ENCODE assay signal across 28 cellular contexts in genomic region chr14:95689441-95689840, GRCh38. TPM values are rescaled to one million over a fixed set of nuclear protein-coding genes. Genes with fewer than 3 reads are reported as not detected.
DNase-seq lines count a peak whose midpoint lies in the region; ATAC-seq and TF ChIP-seq lines count a peak whose summit lies in the region.
"Had no signal": no experiment of that assay in that cellular context is flagged by ENCODE, and none has a peak within 500 bp of the region (broad histone marks: within the 10 kb centered on the region; RNA-seq: fewer than 3 reads in every experiment).

No MANE protein-coding gene starts in this region.

- H3K9me3 ChIP-seq in OCI-LY7 (ENCODE audit: low read length) (no peaks in the 10 kb centered on the region), neural progenitor cell (ENCODE audit: low read depth) (no peaks in the 10 kb centered on the region), psoas muscle (no peaks in the 10 kb centered on the region), stomach (no peaks in the 10 kb centered on the region)
- H3K9me3 ChIP-seq: BE2C, BLaER1, Caco-2 had no signal

- POLR2A ChIA-PET in MCF 10A (lab: Yijun Ruan, JAX) = no interaction called here
- POLR2A ChIA-PET in OCI-LY7 (lab: Charles Lee) = interaction anchor here (0.8 to 12.5 kb wide), 6 partner anchors 9 to 77 kb away, joined by 3 to 235 read pairs (median 3); no protein-coding TSS in a partner anchor

- H3K27ac Mint-ChIP-seq in MCF 10A (ENCODE audit: low read depth, unreplicated experiment) (no peak overlapping the region), neural progenitor cell (no peak overlapping the region)
- no peak overlapping the region for H3K27ac Mint-ChIP-seq in activated T-helper 2 cell treated with anti-CD3 and anti-CD28 coated beads, Interferon-gamma antibody, Interleukin-2, Interleukin-4, amounts not matched to agents 10 μg/mL and 5 μg/mL and 100 μg/mL, durations not matched to agents 14 hours and 24 hours and 36 hours
- H3K27ac Mint-ChIP-seq: CD14-positive monocyte; CD4-positive, alpha-beta memory T cell; CD4-positive, CD25-positive, alpha-beta regulatory T cell had no signal

- H3K27me3 ChIP-seq in neural progenitor cell (no peaks in the 10 kb centered on the region), psoas muscle (ENCODE audit: insufficient read depth in 3 of 3, low read length in 2 of 3) (peaks cover 0 to 6% (median 3%) of the 10 kb centered on the region in 3 donors), stomach (peaks cover 0 to 66% (median 5%) of the 10 kb centered on the region in 3 donors)
- H3K27me3 ChIP-seq: BLaER1 had no signal

- peak overlapping the region; percentile 23; the same call in 1 of the 2 replicates for H3K4me2 ChIP-seq in OCI-LY7 (ENCODE audit: low read length)
- H3K4me2 ChIP-seq in neural progenitor cell = no peak overlapping the region
- H3K4me2 ChIP-seq: BLaER1 had no signal

- intact Hi-C loops in MCF 10A (cut with micrococcal nuclease) = no loop called here
- intact Hi-C loops in OCI-LY7 (cut with micrococcal nuclease; ENCODE audit: unreplicated experiment) = no loop called here
- intact Hi-C loops in psoas muscle (cut with DNase I) = no loop called here
- intact Hi-C loops in stomach (cut with DNase I; ENCODE audit: low total_unique reads) = loop anchor here (10.0 kb wide), 1 partner anchor 75 kb away; no protein-coding TSS in a partner anchor
- intact Hi-C loops in activated T-helper 2 cell treated with anti-CD3 and anti-CD28 coated beads, Interferon-gamma antibody, Interleukin-2, Interleukin-4, amounts not matched to agents 10 μg/mL and 5 μg/mL and 100 μg/mL, durations not matched to agents 14 hours and 24 hours and 36 hours (cut with micrococcal nuclease) = no loop called here

- TF ChIP-seq EP300 in stomach (IDR thresholded peaks at IDR 0.05) = no peak

- H4K20me1 ChIP-seq in OCI-LY7 (ENCODE audit: insufficient read depth, low read length) (no peaks in the 10 kb centered on the region), neural progenitor cell (ENCODE audit: low read depth) (no peaks in the 10 kb centered on the region)
- H4K20me1 ChIP-seq: BLaER1 had no signal

- peaks cover 49% of the 10 kb centered on the region for H3K4me1 ChIP-seq in OCI-LY7 (ENCODE audit: insufficient read depth, low read length, poor library complexity, severe bottlenecking)
- H3K4me1 ChIP-seq in neural progenitor cell = peaks cover 5% of the 10 kb centered on the region
- H3K4me1 ChIP-seq in psoas muscle = no peaks in the 10 kb centered on the region
- H3K4me1 ChIP-seq in stomach = no peaks in the 10 kb centered on the region
- H3K4me1 ChIP-seq: BE2C, Caco-2 had no signal

- H3K36me3 Mint-ChIP-seq in MCF 10A (ENCODE audit: insufficient read depth, unreplicated experiment) (no peaks in the 10 kb centered on the region), neural progenitor cell (no peaks in the 10 kb centered on the region)
- no peaks in the 10 kb centered on the region for H3K36me3 Mint-ChIP-seq in activated T-helper 2 cell treated with anti-CD3 and anti-CD28 coated beads, Interferon-gamma antibody, Interleukin-2, Interleukin-4, amounts not matched to agents 10 μg/mL and 5 μg/mL and 100 μg/mL, durations not matched to agents 14 hours and 24 hours and 36 hours (ENCODE audit: low read depth)
- H3K36me3 Mint-ChIP-seq: CD14-positive monocyte; CD4-positive, alpha-beta memory T cell; CD4-positive, CD25-positive, alpha-beta regulatory T cell had no signal

- 52 to 55% (median 54%) methylated on average over 5 of the region's 5 CpGs for WGBS in psoas muscle, 3 donors
- 26 to 34% (median 30%) methylated on average over 5 of the region's 5 CpGs for WGBS in stomach, 5 donors

- H3K4me3 Mint-ChIP-seq in MCF 10A (ENCODE audit: unreplicated experiment) (no peak overlapping the region), neural progenitor cell (no peak overlapping the region)
- H3K4me3 Mint-ChIP-seq in activated T-helper 2 cell treated with anti-CD3 and anti-CD28 coated beads, Interferon-gamma antibody, Interleukin-2, Interleukin-4, amounts not matched to agents 10 μg/mL and 5 μg/mL and 100 μg/mL, durations not matched to agents 14 hours and 24 hours and 36 hours (ENCODE audit: low read depth) = no peak overlapping the region
- H3K4me3 Mint-ChIP-seq: CD14-positive monocyte; CD4-positive, alpha-beta memory T cell; CD4-positive, CD25-positive, alpha-beta regulatory T cell had no signal

- no peak overlapping the region for H3K27ac ChIP-seq in OCI-LY7 (ENCODE audit: low read depth, low read length, poor library complexity, severe bottlenecking)
- no peak overlapping the region for H3K27ac ChIP-seq in neural progenitor cell
- H3K27ac ChIP-seq in psoas muscle = no peak overlapping the region
- no peak overlapping the region for H3K27ac ChIP-seq in stomach
- H3K27ac ChIP-seq: BLaER1 had no signal

- in situ Hi-C loops in T47D (cut with HindIII; ENCODE audit: low pct_unique_long_range_greater_than_20kb, low sequenced_read_pairs) = no loop called here

- H3K9me3 Mint-ChIP-seq in MCF 10A (ENCODE audit: unreplicated experiment) = no peaks in the 10 kb centered on the region
- H3K9me3 Mint-ChIP-seq in neural progenitor cell = no peaks in the 10 kb centered on the region
- H3K9me3 Mint-ChIP-seq in activated T-helper 2 cell treated with anti-CD3 and anti-CD28 coated beads, Interferon-gamma antibody, Interleukin-2, Interleukin-4, amounts not matched to agents 10 μg/mL and 5 μg/mL and 100 μg/mL, durations not matched to agents 14 hours and 24 hours and 36 hours = no peaks in the 10 kb centered on the region
- H3K9me3 Mint-ChIP-seq: CD14-positive monocyte; CD4-positive, alpha-beta memory T cell had no signal

- CTCF ChIA-PET in MCF 10A (lab: Yijun Ruan, JAX) = interaction anchor here (0.6 kb wide), 1 partner anchor 9 kb away, joined by 3 read pairs; no protein-coding TSS in a partner anchor
- CTCF ChIA-PET in OCI-LY7 (lab: Charles Lee; ENCODE audit: unreplicated experiment) = interaction anchor here (1.4 kb wide), 1 partner anchor 24 kb away, joined by 6 read pairs; no protein-coding TSS in a partner anchor

- TF ChIP-seq POLR2A in stomach (IDR thresholded peaks at IDR 0.05) = no peak

- H3K4me1 Mint-ChIP-seq in MCF 10A (ENCODE audit: insufficient read depth, unreplicated experiment) = peaks cover 7% of the 10 kb centered on the region
- peaks cover 16% of the 10 kb centered on the region for H3K4me1 Mint-ChIP-seq in neural progenitor cell
- H3K4me1 Mint-ChIP-seq in activated T-helper 2 cell treated with anti-CD3 and anti-CD28 coated beads, Interferon-gamma antibody, Interleukin-2, Interleukin-4, amounts not matched to agents 10 μg/mL and 5 μg/mL and 100 μg/mL, durations not matched to agents 14 hours and 24 hours and 36 hours (ENCODE audit: low read depth) = no peaks in the 10 kb centered on the region
- H3K4me1 Mint-ChIP-seq: CD14-positive monocyte; CD4-positive, alpha-beta memory T cell; CD4-positive, CD25-positive, alpha-beta regulatory T cell had no signal

- BruUV-seq in MCF 10A (replicated peaks; lab: Mats Ljungman, UMichigan) (no TSS peak), OCI-LY7 (replicated peaks; lab: Mats Ljungman, UMichigan) (no TSS peak)

- H3F3A ChIP-seq in neural progenitor cell (ENCODE audit: low read depth) = no peaks in the 10 kb centered on the region

- no peaks in the 10 kb centered on the region for H3K9me2 ChIP-seq in OCI-LY7 (ENCODE audit: insufficient read depth, low read length)

- H3K4me3 ChIP-seq in LNCaP clone FGC (ENCODE audit: low read depth, low read length) (no peak overlapping the region), OCI-LY7 (ENCODE audit: low read depth, low read length, poor library complexity, severe bottlenecking) (no peak overlapping the region), neural progenitor cell (no peak overlapping the region), psoas muscle (no peak overlapping the region), stomach (no peak overlapping the region)
- H3K4me3 ChIP-seq: BLaER1, GM12878 had no signal

- ATAC-seq in psoas muscle = no peak
- ATAC-seq: GM12878 had no signal

- H3K27me3 Mint-ChIP-seq in MCF 10A (ENCODE audit: insufficient read depth, unreplicated experiment) (peaks cover 19% of the 10 kb centered on the region), neural progenitor cell (ENCODE audit: insufficient read depth, low read depth) (peaks cover 5% of the 10 kb centered on the region)
- H3K27me3 Mint-ChIP-seq in activated T-helper 2 cell treated with anti-CD3 and anti-CD28 coated beads, Interferon-gamma antibody, Interleukin-2, Interleukin-4, amounts not matched to agents 10 μg/mL and 5 μg/mL and 100 μg/mL, durations not matched to agents 14 hours and 24 hours and 36 hours (ENCODE audit: low read depth) = no peaks in the 10 kb centered on the region

- H3K79me2 ChIP-seq in OCI-LY7 (ENCODE audit: insufficient read depth, low read depth, low read length) (no peaks in the 10 kb centered on the region), neural progenitor cell (ENCODE audit: low read depth) (no peaks in the 10 kb centered on the region)

- no peak overlapping the region for H3K9ac ChIP-seq in neural progenitor cell
- H3K9ac ChIP-seq: BLaER1 had no signal

- H3K36me3 ChIP-seq in OCI-LY7 (ENCODE audit: insufficient read depth, low read length) (peaks cover 5% of the 10 kb centered on the region), neural progenitor cell (no peaks in the 10 kb centered on the region), psoas muscle (ENCODE audit: insufficient read depth in 1 of 2, low read depth in 1 of 2) (no peaks in the 10 kb centered on the region), stomach (no peaks in the 10 kb centered on the region)
- H3K36me3 ChIP-seq: BE2C, BLaER1 had no signal

- DNase-seq in T47D (ENCODE audit: low read depth in 1 of 2, low spot score in 1 of 2) = peak; percentile 43 to 69
- no peak for DNase-seq in MCF 10A (ENCODE audit: unreplicated experiment)
- peak; percentile 34 for DNase-seq in LNCaP clone FGC (ENCODE audit: low read depth)
- no peak for DNase-seq in OCI-LY7 (ENCODE audit: low spot score)
- DNase-seq in neural progenitor cell (ENCODE audit: low spot score) = no peak
- DNase-seq in psoas muscle = no peak
- no peak for DNase-seq in stomach
- no peak for DNase-seq in activated T-helper 2 cell treated with anti-CD3 and anti-CD28 coated beads, Interferon-gamma antibody, Interleukin-2, Interleukin-4, amounts not matched to agents 10 μg/mL and 5 μg/mL and 100 μg/mL, durations not matched to agents 14 hours and 24 hours and 36 hours (ENCODE audit: low spot score)
- DNase-seq: 8988T; ACHN; BE2C; C1 segment of cervical spinal cord; Caco-2; CD4-positive, alpha-beta memory T cell; CD4-positive, CD25-positive, alpha-beta regulatory T cell; DMS 273 treated with DMSO at 0.1 percent for 48 hours; DMS153; DMS53; DMS79; DND-41; EL; GDM1 had no signal

- H2AFZ ChIP-seq in OCI-LY7 (ENCODE audit: low read length) (no peak overlapping the region), neural progenitor cell (replicated peaks) (peak overlapping the region; percentile 68)

- TF ChIP-seq CTCF in MCF 10A (IDR thresholded peaks at IDR 0.05; ENCODE audit: unreplicated experiment) (no peak), LNCaP clone FGC (IDR thresholded peaks at IDR 0.05; ENCODE audit: control insufficient read depth, extremely low read depth, insufficient read depth) (no peak), OCI-LY7 (conservative IDR thresholded peaks at IDR 0.05; ENCODE audit: low read length) (no peak), neural progenitor cell (IDR thresholded peaks at IDR 0.05) (no peak), psoas muscle (IDR thresholded peaks at IDR 0.05) (no peak), stomach (IDR thresholded peaks at IDR 0.05) (no peak)

RNA-seq across cellular contexts. Expression of gene TCL1B, which starts 3.2 kb away (rescaled TPM):
- total RNA-seq in MCF 10A (2022) (not detected in 2 replicates), OCI-LY7 (2022) (5.6 and 5.7 TPM in 2 replicates), neural progenitor cell (ENCODE audit: low replicate concordance) (0.12 TPM in 1 of 2 replicates, not detected in the other), psoas muscle (not detected), stomach (under 1 TPM in 1 of 5 donors, not detected in 4; 0.37 TPM)
- total RNA-seq in OCI-LY7 (2014; rRNA removed; shearing (Covaris generic)) = 75.2 and 83.2 TPM in 2 replicates
- polyA plus RNA-seq in psoas muscle (not detected), stomach (not detected)
- not detected in 2 replicates for total RNA-seq in activated T-helper 2 cell treated with anti-CD3 and anti-CD28 coated beads, Interferon-gamma antibody, Interleukin-2, Interleukin-4, amounts not matched to agents 10 μg/mL and 5 μg/mL and 100 μg/mL, durations not matched to agents 14 hours and 24 hours and 36 hours
- total RNA-seq: Caco-2; CD4-positive, alpha-beta memory T cell; CD4-positive, CD25-positive, alpha-beta regulatory T cell; G401 had no signal
- polyA plus RNA-seq: AG04450; CD14-positive monocyte; CD4-positive, alpha-beta memory T cell; CD4-positive, CD25-positive, alpha-beta regulatory T cell had no signal

RNA-seq across cellular contexts. Expression of gene TCL1A, which starts 24.5 kb away (rescaled TPM):
- total RNA-seq in MCF 10A (2022) (not detected in 2 replicates), OCI-LY7 (2022) (574 and 673 TPM in 2 replicates), neural progenitor cell (ENCODE audit: low replicate concordance) (not detected in 2 replicates), psoas muscle (under 1 TPM in 1 of 4 donors, not detected in 3; 0.48 TPM), stomach (1 to 10 TPM in 1 of 5 donors, not detected in 4; 3.9 TPM)
- 1,441 and 1,586 TPM in 2 replicates for total RNA-seq in OCI-LY7 (2014; rRNA removed; shearing (Covaris generic))
- polyA plus RNA-seq in psoas muscle (under 1 TPM in 2 of 3 donors, not detected in 1; 0.05 to 0.17 TPM), stomach (1 to 10 TPM in 1 of 3 donors, not detected in 2; 6.5 TPM)
- not detected in 2 replicates for total RNA-seq in activated T-helper 2 cell treated with anti-CD3 and anti-CD28 coated beads, Interferon-gamma antibody, Interleukin-2, Interleukin-4, amounts not matched to agents 10 μg/mL and 5 μg/mL and 100 μg/mL, durations not matched to agents 14 hours and 24 hours and 36 hours
- total RNA-seq: A673; Caco-2; CD4-positive, alpha-beta memory T cell; G401 had no signal
- polyA plus RNA-seq: AG04450 had no signal

Comparison
In these comparisons a context has a peak if more than half of its experiments do, and no peak if none do; other contexts are left out.
1. DNase-seq: peak in T47D (2 of 2) and LNCaP clone FGC (single experiment); none in MCF 10A (single experiment), OCI-LY7 (single experiment), neural progenitor cell (single experiment), psoas muscle (0 of 2), stomach (single experiment) and activated T-helper 2 cell treated with anti-CD3 and anti-CD28 coated beads, Interferon-gamma antibody, Interleukin-2, Interleukin-4, amounts not matched to agents 10 μg/mL and 5 μg/mL and 100 μg/mL, durations not matched to agents 14 hours and 24 hours and 36 hours (single experiment).
2. RNA of gene TCL1A, which starts 24.5 kb away (total RNA-seq): 574 to 1,586 TPM in OCI-LY7; not detected in MCF 10A, not detected in neural progenitor cell, 0.48 TPM in psoas muscle, 3.9 TPM in stomach and not detected in activated T-helper 2 cell treated with anti-CD3 and anti-CD28 coated beads, Interferon-gamma antibody, Interleukin-2, Interleukin-4, amounts not matched to agents 10 μg/mL and 5 μg/mL and 100 μg/mL, durations not matched to agents 14 hours and 24 hours and 36 hours; every median in the first group is over 100 times any median in the second.